21 cellular contexts compared by ENCODE assay signal in genomic region chr4:85669992-85670548, GRCh38.
"Had no signal": no experiment of that assay in that cellular context is flagged by ENCODE, and none has a peak within 500 bp of the region (broad histone marks: within the 10 kb centered on the region; RNA-seq: fewer than 3 reads in every experiment).

No MANE protein-coding gene starts in this region.

- H3K27ac ChIP-seq: PC-9, WERI-Rb-1 had no signal

- H3K4me3 Mint-ChIP-seq: activated CD8-positive, alpha-beta T cell treated with anti-CD3 and anti-CD28 coated beads for 36 hours; activated naive CD4-positive, alpha-beta T cell treated with anti-CD3 and anti-CD28 coated beads, Interleukin-2, amount 10 ng/mL, durations not matched to agents 7 days and 5 days; activated naive CD8-positive, alpha-beta T cell treated with anti-CD3 and anti-CD28 coated beads for 36 hours; activated T-cell treated with anti-CD3 and anti-CD28 coated beads, Interleukin-2, amount 50 U/mL, for 72 hours had no signal

- DNase-seq: activated CD4-positive, alpha-beta T cell treated with anti-CD3 and anti-CD28 coated beads for 4 hours; activated CD8-positive, alpha-beta memory T cell treated with anti-CD3 and anti-CD28 coated beads, Interleukin-2, amount 50 U/mL, for 4 hours; activated CD8-positive, alpha-beta T cell treated with anti-CD3 and anti-CD28 coated beads for 36 hours; activated gamma-delta T cell treated with Interleukin-2 at 50 U/mL for 16 hours; activated naive CD4-positive, alpha-beta T cell treated with anti-CD3 and anti-CD28 coated beads, Interleukin-2, amount 10 ng/mL, durations not matched to agents 7 days and 5 days; activated naive CD8-positive, alpha-beta T cell treated with anti-CD3 and anti-CD28 coated beads for 36 hours; activated T-cell treated with anti-CD3 and anti-CD28 coated beads, Interleukin-2, amount 50 U/mL, for 72 hours; MM.1S; NCI-H1105; NCI-H1436; NCI-H187; NCI-H2081; NCI-H510A treated with DMSO at 0.1 percent for 48 hours; NCI-H69; NK-92 treated with Interleukin-12 subunit alpha and Interleukin-12 subunit beta, amount 100 ng/mL, for 24 hours; PC-9; SIG-M5; T-helper 1 cell; WERI-Rb-1 had no signal

- H3K4me2 ChIP-seq: PC-9 had no signal

- H3K27ac Mint-ChIP-seq: activated CD8-positive, alpha-beta T cell treated with anti-CD3 and anti-CD28 coated beads for 36 hours; activated naive CD4-positive, alpha-beta T cell treated with anti-CD3 and anti-CD28 coated beads, Interleukin-2, amount 10 ng/mL, durations not matched to agents 7 days and 5 days; activated naive CD8-positive, alpha-beta T cell treated with anti-CD3 and anti-CD28 coated beads for 36 hours; activated T-cell treated with anti-CD3 and anti-CD28 coated beads, Interleukin-2, amount 50 U/mL, for 72 hours; activated T-helper 2 cell treated with anti-CD3 and anti-CD28 coated beads, Interferon-gamma antibody, Interleukin-2, Interleukin-4, amounts not matched to agents 10 μg/mL and 5 μg/mL and 100 μg/mL, durations not matched to agents 14 hours and 24 hours and 36 hours had no signal

- ATAC-seq: activated CD4-positive, CD25-positive, alpha-beta regulatory T cell treated with anti-CD3 and anti-CD28 coated beads, Interleukin-2, amount 50 U/mL, for 24 hours; activated CD8-positive, alpha-beta T cell treated with anti-CD3 and anti-CD28 coated beads for 36 hours; activated T-cell treated with anti-CD3 and anti-CD28 coated beads, Interleukin-2, amount 50 U/mL, for 72 hours had no signal

- H3K27me3 Mint-ChIP-seq: activated naive CD4-positive, alpha-beta T cell treated with anti-CD3 and anti-CD28 coated beads, Interleukin-2, amount 10 ng/mL, durations not matched to agents 7 days and 5 days; activated naive CD8-positive, alpha-beta T cell treated with anti-CD3 and anti-CD28 coated beads for 36 hours had no signal

- H3K36me3 ChIP-seq: WERI-Rb-1 had no signal

- H3K4me3 ChIP-seq: PC-9 had no signal

- H3K9me3 Mint-ChIP-seq: activated T-helper 2 cell treated with anti-CD3 and anti-CD28 coated beads, Interferon-gamma antibody, Interleukin-2, Interleukin-4, amounts not matched to agents 10 μg/mL and 5 μg/mL and 100 μg/mL, durations not matched to agents 14 hours and 24 hours and 36 hours had no signal

- H2AFZ ChIP-seq: PC-9 had no signal

- H3K4me1 Mint-ChIP-seq: activated naive CD4-positive, alpha-beta T cell treated with anti-CD3 and anti-CD28 coated beads, Interleukin-2, amount 10 ng/mL, durations not matched to agents 7 days and 5 days; activated naive CD8-positive, alpha-beta T cell treated with anti-CD3 and anti-CD28 coated beads for 36 hours had no signal

- H3K36me3 Mint-ChIP-seq: activated naive CD4-positive, alpha-beta T cell treated with anti-CD3 and anti-CD28 coated beads, Interleukin-2, amount 10 ng/mL, durations not matched to agents 7 days and 5 days; activated naive CD8-positive, alpha-beta T cell treated with anti-CD3 and anti-CD28 coated beads for 36 hours had no signal
